21 cellular contexts compared by ENCODE assay signal in the genomic region with DNA sequence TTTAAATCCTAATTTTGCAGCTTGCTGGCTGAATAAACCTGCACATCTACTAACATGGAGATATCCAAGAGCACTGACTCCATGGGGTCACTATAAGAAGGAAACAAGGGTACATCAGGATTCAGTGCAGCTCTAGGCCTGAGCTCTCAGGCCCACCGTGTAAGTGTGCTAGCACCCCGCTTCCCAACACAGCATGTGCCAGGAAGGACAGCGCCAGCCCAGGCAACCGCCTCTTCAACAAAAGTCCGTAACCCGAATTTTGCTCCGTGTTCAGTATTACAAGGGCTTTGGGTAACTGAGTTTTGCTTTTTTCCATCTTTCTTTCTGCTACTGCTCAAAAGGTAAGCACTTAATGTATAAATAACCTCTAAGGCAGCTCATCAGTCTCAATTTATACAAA.
DNase-seq lines count a peak whose midpoint lies in the region; ATAC-seq and TF ChIP-seq lines count a peak whose summit lies in the region.
"Had no signal": no experiment of that assay in that cellular context is flagged by ENCODE, and none has a peak within 500 bp of the region (broad histone marks: within the 10 kb centered on the region; RNA-seq: fewer than 3 reads in every experiment).

No MANE protein-coding gene starts in this region.

- H3K9ac ChIP-seq in BLaER1 (peak overlapping the region; percentile 66), Karpas-422 (ENCODE audit: low read length) (peak overlapping the region; percentile 72)

- peaks cover 87% of the 10 kb centered on the region for H3K36me3 ChIP-seq in BLaER1
- H3K36me3 ChIP-seq in Karpas-422 (ENCODE audit: insufficient read depth, low read length) = peaks cover 10% of the 10 kb centered on the region
- H3K36me3 ChIP-seq in heart right ventricle = peaks cover 0 to 88% (median 21%) of the 10 kb centered on the region in 9 donors
- H3K36me3 ChIP-seq in psoas muscle (ENCODE audit: insufficient read depth in 1 of 2, low read depth in 1 of 2) = peaks cover 3 to 58% of the 10 kb centered on the region in 2 donors
- H3K36me3 ChIP-seq: BE2C had no signal

- H3K79me2 ChIP-seq in Karpas-422 (ENCODE audit: low read length) = peaks cover 4% of the 10 kb centered on the region; the same call in 1 of the 2 replicates

- peaks cover 65% of the 10 kb centered on the region for H4K20me1 ChIP-seq in BLaER1
- H4K20me1 ChIP-seq in Karpas-422 (ENCODE audit: insufficient read depth, low read depth, low read length) = no peaks in the 10 kb centered on the region

- H3K4me3 ChIP-seq in BLaER1 (peak overlapping the region; percentile 33; the same call in 1 of the 2 replicates), Karpas-422 (ENCODE audit: low read length) (peak overlapping the region; percentile 52), heart right ventricle (no peak overlapping the region), psoas muscle (no peak overlapping the region)
- H3K4me3 ChIP-seq: SK-N-MC had no signal

- TF ChIP-seq CTCF in heart right ventricle (IDR thresholded peaks at IDR 0.05) (no peak), psoas muscle (IDR thresholded peaks at IDR 0.05) (no peak)

- H2AFZ ChIP-seq in Karpas-422 (ENCODE audit: low read length) = no peak overlapping the region

- ATAC-seq in heart right ventricle (no peak), psoas muscle (no peak), GM21390 (IDR thresholded peaks at IDR 0.05; ENCODE audit: unreplicated experiment) (no peak)
- ATAC-seq: HCT116 had no signal

- no peaks in the 10 kb centered on the region for H3K9me3 ChIP-seq in BLaER1
- H3K9me3 ChIP-seq in Karpas-422 (ENCODE audit: low read length) = no peaks in the 10 kb centered on the region
- no peaks in the 10 kb centered on the region for H3K9me3 ChIP-seq in heart right ventricle
- H3K9me3 ChIP-seq in psoas muscle = no peaks in the 10 kb centered on the region
- H3K9me3 ChIP-seq: BE2C had no signal

- H3K4me2 ChIP-seq in BLaER1 (peak overlapping the region; percentile 94), Karpas-422 (ENCODE audit: low read depth, low read length, poor library complexity, severe bottlenecking) (peak overlapping the region; percentile 75)

- peak overlapping the region; percentile 79 for H3K27ac ChIP-seq in BLaER1
- H3K27ac ChIP-seq in Karpas-422 (ENCODE audit: low read length) = peak overlapping the region; percentile 97
- H3K27ac ChIP-seq in heart right ventricle = peak overlapping the region; percentile 13 to 79 (median 50)
- peak overlapping the region; percentile 77 for H3K27ac ChIP-seq in psoas muscle
- H3K27ac ChIP-seq: SK-N-MC, VCaP had no signal

- H3K9me2 ChIP-seq in Karpas-422 (replicated peaks; ENCODE audit: insufficient read depth, low read length) = no peaks in the 10 kb centered on the region

- H3K27me3 ChIP-seq in BLaER1 = no peaks in the 10 kb centered on the region
- H3K27me3 ChIP-seq in Karpas-422 (ENCODE audit: low read length) = no peaks in the 10 kb centered on the region
- no peaks in the 10 kb centered on the region for H3K27me3 ChIP-seq in heart right ventricle
- H3K27me3 ChIP-seq in psoas muscle (ENCODE audit: insufficient read depth in 3 of 3, low read length in 2 of 3) = no peaks in the 10 kb centered on the region
- H3K27me3 ChIP-seq: BE2C had no signal

- H3K4me1 ChIP-seq in BLaER1 (peaks cover 99% of the 10 kb centered on the region), Karpas-422 (ENCODE audit: low read length) (peaks cover 88% of the 10 kb centered on the region), heart right ventricle (peaks cover 17 to 93% (median 57%) of the 10 kb centered on the region in 9 donors), psoas muscle (peaks cover 57% of the 10 kb centered on the region)

- WGBS in heart right ventricle, 2 donors = 87 to 94% methylated on average over 7 of the region's 7 CpGs
- 84 to 93% (median 86%) methylated on average over 7 of the region's 7 CpGs for WGBS in psoas muscle, 3 donors

- DNase-seq in Karpas-422 (no peak), heart right ventricle (no peak), psoas muscle (no peak), occipital lobe (lab: John Stamatoyannopoulos, UW) (no peak), retina (no peak), kidney glomerular epithelial cell (lab: John Stamatoyannopoulos, UW) (no peak)
- DNase-seq: activated CD4-positive, alpha-beta T cell treated with anti-CD3 and anti-CD28 coated beads, Interleukin-2, amount 10 ng/mL, durations not matched to agents 7 days and 5 days; activated naive CD8-positive, alpha-beta T cell treated with anti-CD3 and anti-CD28 coated beads, Interleukin-2, amount 10 ng/mL, durations not matched to agents 7 days and 5 days; BE2C; cerebellar nuclear complex; COR-L47; DMS79; NCI-H1092; NCI-H187; NCI-H526 treated with DMSO at 0.1 percent for 48 hours; nephron progenitor cell had no signal

- intact Hi-C loops in heart right ventricle (cut with DNase I) (loop anchor here in 4 of 10 donors (5.0 to 10.0 kb wide), 3 partner anchors 41 to 94 kb away; a partner anchor contains a TSS), psoas muscle (cut with DNase I) (no loop called here)

Comparison
In these comparisons a context has a peak if more than half of its experiments do, and no peak if none do; other contexts are left out.
1. H3K4me3 ChIP-seq: peak in BLaER1 (single experiment) and Karpas-422 (single experiment); none in heart right ventricle (0 of 10) and psoas muscle (single experiment).
2. Peak in every context shown above with its lines, with median percentiles within 50 percentile points of each other: H3K27ac ChIP-seq.